ENCODE assay signal across 24 cellular contexts in the genomic region with DNA sequence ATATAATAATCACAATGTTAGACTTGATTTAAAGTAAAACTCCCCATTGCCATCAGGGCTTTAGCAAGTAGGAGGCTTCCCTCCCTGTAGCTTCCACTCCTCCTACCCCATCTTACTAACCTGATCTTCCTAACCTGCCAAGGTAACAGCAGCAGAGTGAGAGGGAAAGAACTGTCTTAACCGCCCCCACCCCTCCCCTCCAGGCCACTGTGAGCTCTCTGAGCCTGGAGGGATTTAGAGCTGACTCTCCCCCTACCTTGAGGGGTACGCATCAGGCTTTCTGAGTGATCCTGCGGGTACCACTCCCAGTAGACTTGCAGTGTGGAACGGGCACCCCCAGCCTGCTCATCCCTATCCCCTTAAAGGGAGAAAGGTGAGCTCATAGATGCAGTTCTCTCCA. TPM values are rescaled to one million over a fixed set of nuclear protein-coding genes. Genes with fewer than 3 reads are reported as not detected.
"Had no signal": no experiment of that assay in that cellular context is flagged by ENCODE, and none has a peak within 500 bp of the region (broad histone marks: within the 10 kb centered on the region; RNA-seq: fewer than 3 reads in every experiment).

No MANE protein-coding gene starts in this region.

- ATAC-seq: esophagus mucosa; gastroesophageal sphincter; left ventricle myocardium superior; psoas muscle; right lobe of liver; stimulated activated memory B cell treated with anti-CD40 and anti-IgM and Interleukin-4, amounts not matched to agents 10 μg/mL and 1 μg/mL and 100 μg/mL, for 72 hours had no signal

- H3K27ac ChIP-seq: coronary artery, gastroesophageal sphincter, parathyroid adenoma, psoas muscle, right lobe of liver, testis, transverse colon had no signal

- H3K27me3 ChIP-seq: right lobe of liver, testis had no signal

- H3K36me3 ChIP-seq: gastroesophageal sphincter, right lobe of liver, transverse colon had no signal

- H3K4me1 ChIP-seq: gastroesophageal sphincter, parathyroid adenoma, psoas muscle, right lobe of liver, testis, transverse colon had no signal

- DNase-seq: effector CD4-positive, alpha-beta T cell; foreskin fibroblast; glutamatergic neuron; immature natural killer cell; left ventricle myocardium superior; mesenchymal stem cell; naive B cell; occipital lobe; psoas muscle; retina; right lobe of liver; stimulated activated CD4-positive, alpha-beta T cell treated with anti-CD3 and anti-CD28 coated beads, Interleukin-4, amount 100 ng/mL, for 1 hour; testis; transverse colon had no signal

- H3K9me3 ChIP-seq: gastroesophageal sphincter, psoas muscle, right lobe of liver, testis, transverse colon had no signal

- H3K9ac ChIP-seq: parathyroid adenoma had no signal

- H2AFZ ChIP-seq: parathyroid adenoma had no signal

- H3K4me3 ChIP-seq: coronary artery, gastroesophageal sphincter, lung, psoas muscle, right lobe of liver, testis, transverse colon had no signal

RNA-seq across cellular contexts. Expression of a gene that starts 11.4 kb away (rescaled TPM):
- total RNA-seq: chondrocyte, dermis microvascular lymphatic vessel endothelial cell, esophagus mucosa, subcutaneous adipose tissue had no signal
- polyA plus RNA-seq: immature natural killer cell, keratinocyte had no signal

RNA-seq across cellular contexts. Expression of a gene that starts 27.8 kb away (rescaled TPM):
- total RNA-seq: transverse colon had no signal
- polyA plus RNA-seq: immature natural killer cell had no signal

RNA-seq across cellular contexts. Expression of a gene that starts 35.6 kb away (rescaled TPM):
- polyA plus RNA-seq: immature natural killer cell had no signal
